1 cellular context compared by ENCODE assay signal in genomic region chr16:57145964-57146647, GRCh38.
TF ChIP-seq lines count a peak whose summit lies in the region.

No MANE protein-coding gene starts in this region.

TF ChIP-seq in HepG2, 621 proteins besides CTCF, POLR2A, EP300 and RAD21:
- TF ChIP-seq MYC (CRISPR knock-in tag; IDR thresholded peaks at IDR 0.05; ENCODE audit: borderline replicate concordance) (peak; percentile 45; the same call in 1 of the 2 replicates), AGO2 (optimal IDR thresholded peaks at IDR 0.05; ENCODE audit: low read depth, low read length) (peak; percentile 15), HIVEP1 (CRISPR knock-in tag; IDR thresholded peaks at IDR 0.05) (0 out of 2 replicates have a peak, but pooled peaks have one; percentile 26), ZNF30 (CRISPR knock-in tag; IDR thresholded peaks at IDR 0.05) (no peak), ZNF883 (CRISPR knock-in tag; IDR thresholded peaks at IDR 0.05; ENCODE audit: not compliant biosample characterization) (no peak), ZSCAN25 (CRISPR knock-in tag; IDR thresholded peaks at IDR 0.05) (peak; percentile 92), MAX (IDR thresholded peaks at IDR 0.05) (0 out of 2 replicates have a peak, but pooled peaks have one; percentile 13), RXRB (CRISPR knock-in tag; IDR thresholded peaks at IDR 0.05; ENCODE audit: borderline replicate concordance) (no peak), ZNF543 (CRISPR knock-in tag; IDR thresholded peaks at IDR 0.05) (peak; percentile 19; the same call in 1 of the 2 replicates), ZNF891 (CRISPR knock-in tag; IDR thresholded peaks at IDR 0.05) (peak; percentile 69; the same call in 1 of the 2 replicates)
- TF ChIP-seq, protein P1, sequence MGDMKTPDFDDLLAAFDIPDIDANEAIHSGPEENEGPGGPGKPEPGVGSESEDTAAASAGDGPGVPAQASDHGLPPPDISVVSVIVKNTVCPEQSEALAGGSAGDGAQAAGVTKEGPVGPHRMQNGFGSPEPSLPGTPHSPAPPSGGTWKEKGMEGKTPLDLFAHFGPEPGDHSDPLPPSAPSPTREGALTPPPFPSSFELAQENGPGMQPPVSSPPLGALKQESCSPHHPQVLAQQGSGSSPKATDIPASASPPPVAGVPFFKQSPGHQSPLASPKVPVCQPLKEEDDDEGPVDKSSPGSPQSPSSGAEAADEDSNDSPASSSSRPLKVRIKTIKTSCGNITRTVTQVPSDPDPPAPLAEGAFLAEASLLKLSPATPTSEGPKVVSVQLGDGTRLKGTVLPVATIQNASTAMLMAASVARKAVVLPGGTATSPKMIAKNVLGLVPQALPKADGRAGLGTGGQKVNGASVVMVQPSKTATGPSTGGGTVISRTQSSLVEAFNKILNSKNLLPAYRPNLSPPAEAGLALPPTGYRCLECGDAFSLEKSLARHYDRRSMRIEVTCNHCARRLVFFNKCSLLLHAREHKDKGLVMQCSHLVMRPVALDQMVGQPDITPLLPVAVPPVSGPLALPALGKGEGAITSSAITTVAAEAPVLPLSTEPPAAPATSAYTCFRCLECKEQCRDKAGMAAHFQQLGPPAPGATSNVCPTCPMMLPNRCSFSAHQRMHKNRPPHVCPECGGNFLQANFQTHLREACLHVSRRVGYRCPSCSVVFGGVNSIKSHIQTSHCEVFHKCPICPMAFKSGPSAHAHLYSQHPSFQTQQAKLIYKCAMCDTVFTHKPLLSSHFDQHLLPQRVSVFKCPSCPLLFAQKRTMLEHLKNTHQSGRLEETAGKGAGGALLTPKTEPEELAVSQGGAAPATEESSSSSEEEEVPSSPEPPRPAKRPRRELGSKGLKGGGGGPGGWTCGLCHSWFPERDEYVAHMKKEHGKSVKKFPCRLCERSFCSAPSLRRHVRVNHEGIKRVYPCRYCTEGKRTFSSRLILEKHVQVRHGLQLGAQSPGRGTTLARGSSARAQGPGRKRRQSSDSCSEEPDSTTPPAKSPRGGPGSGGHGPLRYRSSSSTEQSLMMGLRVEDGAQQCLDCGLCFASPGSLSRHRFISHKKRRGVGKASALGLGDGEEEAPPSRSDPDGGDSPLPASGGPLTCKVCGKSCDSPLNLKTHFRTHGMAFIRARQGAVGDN (CRISPR knock-in tag; IDR thresholded peaks at IDR 0.05) = peak; percentile 52; the same call in 1 of the 2 replicates
